ENCODE assay signal across 22 cellular contexts in genomic region chr1:60583696-60584095, GRCh38.
DNase-seq lines count a peak whose midpoint lies in the region; ATAC-seq, FAIRE-seq and TF ChIP-seq lines count a peak whose summit lies in the region.
"Had no signal": no experiment of that assay in that cellular context is flagged by ENCODE, and none has a peak within 500 bp of the region (broad histone marks: within the 10 kb centered on the region; RNA-seq: fewer than 3 reads in every experiment).

No MANE protein-coding gene starts in this region.

- BruUV-seq in K562 (replicated peaks; lab: Mats Ljungman, UMichigan) = no TSS peak

- CTCF ChIA-PET in K562 (lab: Yijun Ruan, JAX; ENCODE audit: low intra/inter-chr PET ratio) = no interaction called here

- ATAC-seq in GM23338 (no peak), K562 (no peak), GM21423 (IDR thresholded peaks at IDR 0.05; ENCODE audit: unreplicated experiment) (no peak)

- no peak overlapping the region for H3K4me3 Mint-ChIP-seq in GM23338
- H3K4me3 Mint-ChIP-seq: CD14-positive monocyte, HFFc6 had no signal

- no peaks in the 10 kb centered on the region for H3K79me2 ChIP-seq in GM23338 (replicated peaks; ENCODE audit: insufficient read depth)
- no peaks in the 10 kb centered on the region for H3K79me2 ChIP-seq in K562 (ENCODE audit: control insufficient read depth, insufficient read depth, low read length)

- H3F3A ChIP-seq in GM23338 (replicated peaks; ENCODE audit: low read depth) = no peaks in the 10 kb centered on the region

- H3K4me1 Mint-ChIP-seq in GM23338 = no peaks in the 10 kb centered on the region

- H3K36me3 ChIP-seq in GM23338 (ENCODE audit: insufficient read depth) = no peaks in the 10 kb centered on the region
- H3K36me3 ChIP-seq in K562 (ENCODE audit: control insufficient read depth, insufficient read depth, low read length) = no peaks in the 10 kb centered on the region
- H3K36me3 ChIP-seq: MG63, SJSA1 had no signal

- no peak overlapping the region for H3K4me3 ChIP-seq in GM23338
- no peak overlapping the region for H3K4me3 ChIP-seq in K562
- H3K4me3 ChIP-seq: MG63, SJSA1 had no signal

- TF ChIP-seq POLR2A in K562 (conservative IDR thresholded peaks at IDR 0.05) = no peak

- POLR2A ChIA-PET in K562 (lab: Yijun Ruan, JAX) = no interaction called here

- H3K27ac Mint-ChIP-seq in GM23338 = no peak overlapping the region
- H3K27ac Mint-ChIP-seq: CD14-positive monocyte, HFFc6 had no signal

- H3K9me3 ChIP-seq in K562 (replicated peaks; ENCODE audit: control insufficient read depth, insufficient read depth, low read depth, low read length) = 0 out of 2 replicates have a peak, but pooled peaks cover 2% of the 10 kb centered on the region

- no peak overlapping the region for H3K27ac ChIP-seq in GM23338 (ENCODE audit: low read depth)
- no peak overlapping the region for H3K27ac ChIP-seq in K562 (ENCODE audit: extremely low read depth, low read depth, low read length)
- H3K27ac ChIP-seq: SJSA1 had no signal

- FAIRE-seq in K562 (lab: Jason Lieb, UNC) = no peak
- FAIRE-seq in urothelium cell line (lab: Jason Lieb, UNC) = no peak
- no peak for FAIRE-seq in RCC 7860 (lab: Jason Lieb, UNC)
- FAIRE-seq: GM12891, GM19239, H1 had no signal

- no peak overlapping the region for H3K9ac ChIP-seq in K562 (ENCODE audit: insufficient read depth in 1 of 2, low read depth in 2 of 2, low read length in 2 of 2)

- DNase-seq in DMS53 (lab: John Stamatoyannopoulos, UW) (peak; percentile 58), DMS53 treated with DMSO at 0.1 percent for 48 hours (lab: John Stamatoyannopoulos, UW; ENCODE audit: unreplicated experiment) (no peak), GM23338 (ENCODE audit: low spot score) (peak; percentile 42), NCI-H69 (lab: John Stamatoyannopoulos, UW) (peak; percentile 12), K562 (ENCODE audit: extremely low read depth in 1 of 4, low spot score in 3 of 4) (peak in 1 of 4 experiments; percentile 11), urothelium cell line (ENCODE audit: low spot score) (no peak), RCC 7860 (ENCODE audit: low spot score) (no peak)
- DNase-seq: 8988T, HFFc6, Karpas-422, MG63, NCI-H1092, NCI-H1436 treated with DMSO at 0.1 percent for 48 hours, NCI-H2029, NCI-H446 treated with DMSO at 0.1 percent for 48 hours, NCI-H774 had no signal

- H2AFZ ChIP-seq in GM23338 (no peak overlapping the region), K562 (ENCODE audit: low read depth, low read length) (no peak overlapping the region)

- H4K20me1 ChIP-seq in GM23338 (replicated peaks; ENCODE audit: insufficient read depth) = no peaks in the 10 kb centered on the region
- no peaks in the 10 kb centered on the region for H4K20me1 ChIP-seq in K562 (replicated peaks; ENCODE audit: control insufficient read depth, insufficient read depth, low read length)

- intact Hi-C loops in K562 (cut with micrococcal nuclease) = no loop called here

- no peak overlapping the region for H3K4me2 ChIP-seq in GM23338
- no peak overlapping the region for H3K4me2 ChIP-seq in K562 (ENCODE audit: insufficient read depth, low read length)

- no peaks in the 10 kb centered on the region for H3K27me3 Mint-ChIP-seq in GM23338 (ENCODE audit: insufficient read depth, low read depth, poor library complexity)

- no peaks in the 10 kb centered on the region for H3K9me1 ChIP-seq in K562 (ENCODE audit: control insufficient read depth, insufficient read depth, low read length)

- in situ Hi-C loops in K562 (cut with MboI) = no loop called here

- no peak for TF ChIP-seq EP300 in K562 (IDR thresholded peaks at IDR 0.05; ENCODE audit: low read length)

- H3K4me1 ChIP-seq in GM23338 (ENCODE audit: insufficient read depth) = no peaks in the 10 kb centered on the region
- H3K4me1 ChIP-seq in K562 (replicated peaks in 1 of 2; ENCODE audit: control insufficient read depth in 2 of 2, insufficient read depth in 2 of 2, low read length in 2 of 2) = no peaks in the 10 kb centered on the region
- H3K4me1 ChIP-seq: SJSA1 had no signal

- no peak for TF ChIP-seq RAD21 in K562 (CRISPR knock-in tag; conservative IDR thresholded peaks at IDR 0.05 in 1 of 2, IDR thresholded peaks at IDR 0.05 in 1 of 2)

- WGBS in K562 (ENCODE audit: insufficient coverage, low coverage, missing lambda C conversion rate) = 34% methylated on average over 3 of the region's 3 CpGs

- TF ChIP-seq CTCF in GM23338 (conservative IDR thresholded peaks at IDR 0.05; ENCODE audit: low read depth in 2 of 2) = no peak
- TF ChIP-seq CTCF in K562 (IDR thresholded peaks at IDR 0.05 in 2 of 3, conservative IDR thresholded peaks at IDR 0.05 in 1 of 3; ENCODE audit: insufficient read depth in 2 of 3, low read depth in 1 of 3, low read length in 3 of 3) = no peak

- H3K9me3 Mint-ChIP-seq in GM23338 = peaks cover 27% of the 10 kb centered on the region

- no peaks in the 10 kb centered on the region for H3K9me2 ChIP-seq in GM23338 (ENCODE audit: insufficient read depth)

- H3K27me3 ChIP-seq in GM23338 (ENCODE audit: insufficient read depth) (no peaks in the 10 kb centered on the region), K562 (ENCODE audit: control insufficient read depth in 2 of 2, insufficient read depth in 2 of 2, low read length in 2 of 2) (no peaks in the 10 kb centered on the region)
- H3K27me3 ChIP-seq: MG63, SJSA1 had no signal

- peaks cover 12% of the 10 kb centered on the region; the same call in 2 of the 3 replicates for H3K36me3 Mint-ChIP-seq in GM23338 (ENCODE audit: low read depth)

TF ChIP-seq in GM23338, 12 proteins besides CTCF, POLR2A, EP300 and RAD21 (continues in another document):
- no peak for TF ChIP-seq ETS1 (IDR thresholded peaks at IDR 0.05)
- no peak for TF ChIP-seq ZNF114 (CRISPR knock-in tag; IDR thresholded peaks at IDR 0.05)
- TF ChIP-seq EZH2phosphoT487 (IDR thresholded peaks at IDR 0.05; ENCODE audit: unreplicated experiment) = no peak
- TF ChIP-seq JUNB (IDR thresholded peaks at IDR 0.05; ENCODE audit: unreplicated experiment) = no peak
- TF ChIP-seq EZH2 (IDR thresholded peaks at IDR 0.05; ENCODE audit: low read depth, unreplicated experiment) = no peak

TF ChIP-seq in K562, 482 proteins besides CTCF, POLR2A, EP300 and RAD21 (continues in another document):
- TF ChIP-seq DLX4 (CRISPR knock-in tag; IDR thresholded peaks at IDR 0.05) (no peak), TRIM28 (IDR thresholded peaks at IDR 0.05) (peak; percentile 88), MXD1 (CRISPR knock-in tag; IDR thresholded peaks at IDR 0.05; ENCODE audit: borderline replicate concordance, poor library complexity, severe bottlenecking) (no peak), ZBTB5 (IDR thresholded peaks at IDR 0.05) (no peak), EHMT2 (IDR thresholded peaks at IDR 0.05) (no peak), E2F4 (CRISPR knock-in tag; IDR thresholded peaks at IDR 0.05; ENCODE audit: low read depth) (no peak), ZNF444 (CRISPR knock-in tag; IDR thresholded peaks at IDR 0.05) (no peak), ZNF280B (CRISPR knock-in tag; IDR thresholded peaks at IDR 0.05) (no peak), PHTF2 (CRISPR knock-in tag; IDR thresholded peaks at IDR 0.05) (no peak), POLR3G (IDR thresholded peaks at IDR 0.05; ENCODE audit: extremely low read depth, insufficient read length, insufficient replicate concordance) (no peak), ZNF311 (CRISPR knock-in tag; IDR thresholded peaks at IDR 0.05) (no peak), MBD2 (IDR thresholded peaks at IDR 0.05; ENCODE audit: borderline replicate concordance, low read depth) (no peak)

Comparison
In these comparisons a context has a peak if more than half of its experiments do, and no peak if none do; other contexts are left out.
1. DNase-seq: peak in DMS53 (single experiment), GM23338 (single experiment) and NCI-H69 (single experiment); none in DMS53 treated with DMSO at 0.1 percent for 48 hours (single experiment), urothelium cell line (single experiment) and RCC 7860 (single experiment).